Comparison of ENCODE assay signal across 31 cellular contexts in genomic region chr11:101497292-101497691, GRCh38.
"Had no signal": no experiment of that assay in that cellular context is flagged by ENCODE, and none has a peak within 500 bp of the region (broad histone marks: within the 10 kb centered on the region; RNA-seq: fewer than 3 reads in every experiment).

No MANE protein-coding gene starts in this region.

- H3K36me3 ChIP-seq: MG63 had no signal

- H3K27me3 ChIP-seq: MG63 had no signal

- H3K9me3 ChIP-seq: MG63 had no signal

- H3K27ac ChIP-seq: RWPE1 had no signal

- DNase-seq: activated CD4-positive, alpha-beta T cell treated with anti-CD3 and anti-CD28 coated beads, Interleukin-2, amount 10 ng/mL, durations not matched to agents 24 days and 14 days; activated CD4-positive, alpha-beta T cell treated with anti-CD3 and anti-CD28 coated beads, Interleukin-2, amount 50 U/mL, for 4 hours; activated CD8-positive, alpha-beta T cell treated with anti-CD3 and anti-CD28 coated beads for 36 hours; activated effector memory CD4-positive, alpha-beta T cell treated with anti-CD3 and anti-CD28 coated beads, Interleukin-2, amount 50 U/mL, for 16 hours; activated naive CD4-positive, alpha-beta T cell; activated naive CD4-positive, alpha-beta T cell treated with anti-CD3 and anti-CD28 coated beads, Interleukin-2, amount 50 U/mL, for 16 hours; activated naive CD8-positive, alpha-beta T cell treated with anti-CD3 and anti-CD28 coated beads for 36 hours; activated T-cell treated with anti-CD3 and anti-CD28 coated beads, Interleukin-2, amount 50 U/mL, for 1 hour; activated T-cell treated with anti-CD3 and anti-CD28 coated beads, Interleukin-2, amount 50 U/mL, for 72 hours; amniotic stem cell; caudate nucleus; cerebellar nuclear complex; Karpas-422; MG63; NCI-H1092; NCI-H1436 treated with DMSO at 0.1 percent for 48 hours; NCI-H1694 treated with DMSO at 0.1 percent for 48 hours; NCI-H2029; NCI-H345; NCI-H524 treated with DMSO at 0.1 percent for 48 hours; PC-3; SIG-M5; T-cell; T-helper 17 cell had no signal

- ATAC-seq: activated CD8-positive, alpha-beta T cell treated with anti-CD3 and anti-CD28 coated beads for 36 hours; activated T-cell treated with anti-CD3 and anti-CD28 coated beads, Interleukin-2, amount 50 U/mL, for 72 hours; activated T-helper 17 cell treated with anti-CD3 and anti-CD28 coated beads, Interleukin-2, amount 50 U/mL, for 72 hours; PC-3; Right ventricle myocardium inferior; SK-N-SH treated with all-trans-retinoic acid at 6 μM for 48 hours; T-cell; T-helper 17 cell had no signal

- FAIRE-seq: bronchial epithelial cell, RCC 7860, TTC549 had no signal

- H3K4me3 ChIP-seq: MG63 had no signal
